In the genomic region with DNA sequence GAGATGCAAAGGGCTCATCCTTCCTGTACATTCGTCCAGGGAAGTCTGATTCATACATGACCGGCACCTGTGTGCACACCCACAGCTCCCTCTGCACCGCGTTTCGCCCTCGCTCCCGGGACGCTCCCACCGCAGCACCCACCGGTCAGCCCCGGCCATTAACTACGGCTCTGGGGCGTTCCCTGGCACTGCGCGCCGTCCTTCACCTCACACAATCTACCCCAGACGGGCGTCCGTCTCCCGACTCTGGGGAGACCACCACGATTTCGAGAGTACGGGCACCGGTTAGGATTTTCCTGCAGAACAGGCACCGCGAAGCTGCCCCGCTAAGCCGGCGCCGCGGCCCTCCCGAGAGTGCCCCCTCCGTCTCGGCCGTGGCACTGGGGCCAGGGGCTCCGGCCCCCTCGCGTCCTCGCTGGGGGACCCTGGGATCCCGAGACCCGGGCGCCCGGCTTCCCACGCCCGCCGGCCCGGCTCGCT, we compare ENCODE assay signal across 8 cellular contexts. TPM values are rescaled to one million over a fixed set of nuclear protein-coding genes. Genes with fewer than 3 reads are reported as not detected.
A peak's percentile ranks its signal among the peaks of the same experiment; 100 is the strongest.
DNase-seq lines count a peak whose midpoint lies in the region; ATAC-seq lines count a peak whose summit lies in the region.

No MANE protein-coding gene starts in this region.

- peak; percentile 17 to 82 (median 76) for DNase-seq in NCI-H1417 (lab: John Stamatoyannopoulos, UW)
- no peak for DNase-seq in NCI-H1417 treated with DMSO at 0.1 percent for 48 hours (lab: John Stamatoyannopoulos, UW)
- peak; percentile 28 for DNase-seq in NCI-H1105 treated with DMSO at 0.1 percent for 48 hours (lab: John Stamatoyannopoulos, UW)
- peak; percentile 55 for DNase-seq in activated CD8-positive, alpha-beta memory T cell treated with anti-CD3 and anti-CD28 coated beads, Interleukin-2, amount 10 ng/mL, durations not matched to agents 7 days and 5 days
- no peak for DNase-seq in stimulated activated naive CD8-positive, alpha-beta T cell treated with anti-CD3 and anti-CD28 coated beads, Interleukin-15, amount 100 ng/mL, for 72 hours

- peak overlapping the region; percentile 91 for H3K9ac ChIP-seq in muscle layer of colon (ENCODE audit: low read length)

- H3K4me3 Mint-ChIP-seq in activated CD8-positive, alpha-beta memory T cell treated with anti-CD3 and anti-CD28 coated beads, Interleukin-2, amount 10 ng/mL, durations not matched to agents 7 days and 5 days, result peak overlapping the region; percentile 95
- H3K4me3 Mint-ChIP-seq in stimulated activated naive CD8-positive, alpha-beta T cell treated with anti-CD3 and anti-CD28 coated beads, Interleukin-15, amount 100 ng/mL, for 72 hours, result peak overlapping the region; percentile 94 to 95

- H3K4me3 ChIP-seq in muscle layer of colon (ENCODE audit: low read depth in 1 of 2, low read length in 2 of 2), result peak overlapping the region; percentile 65 to 99

- ATAC-seq in HG02623 (IDR thresholded peaks at IDR 0.05; ENCODE audit: unreplicated experiment), result peak; percentile 38
- ATAC-seq in activated CD8-positive, alpha-beta memory T cell treated with anti-CD3 and anti-CD28 coated beads, Interleukin-2, amount 10 ng/mL, durations not matched to agents 7 days and 5 days, result peak; percentile 45
- ATAC-seq in esophagus mucosa, result peak; percentile 87
- peak; percentile 57 for ATAC-seq in stimulated activated naive CD8-positive, alpha-beta T cell treated with anti-CD3 and anti-CD28 coated beads, Interleukin-15, amount 100 ng/mL, for 72 hours

- H3K9me3 Mint-ChIP-seq in activated CD8-positive, alpha-beta memory T cell treated with anti-CD3 and anti-CD28 coated beads, Interleukin-2, amount 10 ng/mL, durations not matched to agents 7 days and 5 days (ENCODE audit: low read depth), result no peaks in the 10 kb centered on the region
- no peaks in the 10 kb centered on the region for H3K9me3 Mint-ChIP-seq in stimulated activated naive CD8-positive, alpha-beta T cell treated with anti-CD3 and anti-CD28 coated beads, Interleukin-15, amount 100 ng/mL, for 72 hours

- H3K4me1 ChIP-seq in muscle layer of colon (ENCODE audit: insufficient read depth, low read length), result peaks cover 17% of the 10 kb centered on the region

- no peaks in the 10 kb centered on the region for H3K9me3 ChIP-seq in muscle layer of colon (ENCODE audit: low read length)

- H3K27me3 ChIP-seq in muscle layer of colon (ENCODE audit: control insufficient read depth in 1 of 2, insufficient read depth in 2 of 2, low read length in 2 of 2), result no peaks in the 10 kb centered on the region

- no peaks in the 10 kb centered on the region for H3K27me3 Mint-ChIP-seq in activated CD8-positive, alpha-beta memory T cell treated with anti-CD3 and anti-CD28 coated beads, Interleukin-2, amount 10 ng/mL, durations not matched to agents 7 days and 5 days
- H3K27me3 Mint-ChIP-seq in stimulated activated naive CD8-positive, alpha-beta T cell treated with anti-CD3 and anti-CD28 coated beads, Interleukin-15, amount 100 ng/mL, for 72 hours, result no peaks in the 10 kb centered on the region

- CTCF ChIA-PET in activated CD8-positive, alpha-beta memory T cell treated with anti-CD3 and anti-CD28 coated beads, Interleukin-2, amount 10 ng/mL, durations not matched to agents 7 days and 5 days (lab: Charles Lee), result interaction anchor here (0.6 to 1.8 kb wide), 2 partner anchors 47 to 1114 kb away, joined by 3 to 10 read pairs; partner anchors contain the start of gene NSMCE4A

- peaks cover 15% of the 10 kb centered on the region for H3K4me1 Mint-ChIP-seq in activated CD8-positive, alpha-beta memory T cell treated with anti-CD3 and anti-CD28 coated beads, Interleukin-2, amount 10 ng/mL, durations not matched to agents 7 days and 5 days
- peaks cover 31% of the 10 kb centered on the region for H3K4me1 Mint-ChIP-seq in stimulated activated naive CD8-positive, alpha-beta T cell treated with anti-CD3 and anti-CD28 coated beads, Interleukin-15, amount 100 ng/mL, for 72 hours

- peak overlapping the region; percentile 99 for H3K27ac ChIP-seq in muscle layer of colon (ENCODE audit: low read depth, low read length)

- H3K27ac Mint-ChIP-seq in activated CD8-positive, alpha-beta memory T cell treated with anti-CD3 and anti-CD28 coated beads, Interleukin-2, amount 10 ng/mL, durations not matched to agents 7 days and 5 days, result peak overlapping the region; percentile 94
- H3K27ac Mint-ChIP-seq in stimulated activated naive CD8-positive, alpha-beta T cell treated with anti-CD3 and anti-CD28 coated beads, Interleukin-15, amount 100 ng/mL, for 72 hours, result peak overlapping the region; percentile 95 to 96

- peaks cover 7% of the 10 kb centered on the region for H3K36me3 ChIP-seq in muscle layer of colon (ENCODE audit: insufficient read depth, low read length)

- H3K36me3 Mint-ChIP-seq in activated CD8-positive, alpha-beta memory T cell treated with anti-CD3 and anti-CD28 coated beads, Interleukin-2, amount 10 ng/mL, durations not matched to agents 7 days and 5 days, result peaks cover 3% of the 10 kb centered on the region

RNA-seq across cellular contexts. Expression of gene ATE1, which starts 0.4 kb away (rescaled TPM):
- total RNA-seq in activated CD8-positive, alpha-beta memory T cell treated with anti-CD3 and anti-CD28 coated beads, Interleukin-2, amount 10 ng/mL, durations not matched to agents 7 days and 5 days, result 10 to 100 TPM; 26.6 to 28.1 TPM
- 20.3 TPM for total RNA-seq in esophagus mucosa

RNA-seq across cellular contexts. Expression of gene NSMCE4A, which starts 47.6 kb away (rescaled TPM):
- total RNA-seq in activated CD8-positive, alpha-beta memory T cell treated with anti-CD3 and anti-CD28 coated beads, Interleukin-2, amount 10 ng/mL, durations not matched to agents 7 days and 5 days, result 10 to 100 TPM; 60.3 to 67.1 TPM
- total RNA-seq in esophagus mucosa, result 33.9 TPM

Comparison
In these comparisons a context has a peak if more than half of its experiments do, and no peak if none do; other contexts are left out.
1. DNase-seq: peak in NCI-H1417 (3 of 3), NCI-H1105 treated with DMSO at 0.1 percent for 48 hours (single experiment) and activated CD8-positive, alpha-beta memory T cell treated with anti-CD3 and anti-CD28 coated beads, Interleukin-2, amount 10 ng/mL, durations not matched to agents 7 days and 5 days (single experiment); none in NCI-H1417 treated with DMSO at 0.1 percent for 48 hours (single experiment) and stimulated activated naive CD8-positive, alpha-beta T cell treated with anti-CD3 and anti-CD28 coated beads, Interleukin-15, amount 100 ng/mL, for 72 hours (0 of 2).
2. Peak in every context shown above with its lines, with median percentiles within 50 percentile points of each other: ATAC-seq.